ENCODE assay signal across 10 cellular contexts in genomic region chr1:110068646-110069301, GRCh38. TPM values are rescaled to one million over a fixed set of nuclear protein-coding genes. Genes with fewer than 3 reads are reported as not detected.
DNase-seq lines count a peak whose midpoint lies in the region; ATAC-seq lines count a peak whose summit lies in the region.
"Had no signal": no experiment of that assay in that cellular context is flagged by ENCODE, and none has a peak within 500 bp of the region (broad histone marks: within the 10 kb centered on the region; RNA-seq: fewer than 3 reads in every experiment).

No MANE protein-coding gene starts in this region.

- peaks cover 7% of the 10 kb centered on the region for H3K36me3 Mint-ChIP-seq in activated T-helper 17 cell treated with anti-CD3 and anti-CD28 coated beads, Interleukin-2, amount 50 U/mL, for 72 hours (ENCODE audit: low read depth)
- H3K36me3 Mint-ChIP-seq in stimulated activated naive B cell treated with anti-CD40 and anti-IgM and Interleukin-4, amounts not matched to agents 10 μg/mL and 1 μg/mL and 100 μg/mL, for 72 hours = peaks cover 6 to 16% of the 10 kb centered on the region in 2 donors

- intact Hi-C loops in posterior vena cava (cut with DNase I) = no loop called here

- no peak overlapping the region for H3K9ac ChIP-seq in iPS-20b (ENCODE audit: low read depth, low read length)

- H3K4me1 Mint-ChIP-seq in activated T-helper 17 cell treated with anti-CD3 and anti-CD28 coated beads, Interleukin-2, amount 50 U/mL, for 72 hours = peaks cover 6% of the 10 kb centered on the region
- peaks cover 13 to 28% of the 10 kb centered on the region in 2 donors for H3K4me1 Mint-ChIP-seq in stimulated activated naive B cell treated with anti-CD40 and anti-IgM and Interleukin-4, amounts not matched to agents 10 μg/mL and 1 μg/mL and 100 μg/mL, for 72 hours

- no peaks in the 10 kb centered on the region; the same call in 1 of the 2 replicates for H3K4me1 ChIP-seq in iPS-20b (ENCODE audit: insufficient read depth, low read length)

- H3K27ac ChIP-seq in iPS-20b (ENCODE audit: low read length) = no peak overlapping the region
- H3K27ac ChIP-seq: HL-60 had no signal

- H3K36me3 ChIP-seq in iPS-20b (ENCODE audit: insufficient read depth, low read depth, low read length) = no peaks in the 10 kb centered on the region

- H3K4me3 Mint-ChIP-seq in activated T-helper 17 cell treated with anti-CD3 and anti-CD28 coated beads, Interleukin-2, amount 50 U/mL, for 72 hours = peak overlapping the region; percentile 43
- H3K4me3 Mint-ChIP-seq in stimulated activated naive B cell treated with anti-CD40 and anti-IgM and Interleukin-4, amounts not matched to agents 10 μg/mL and 1 μg/mL and 100 μg/mL, for 72 hours = peak overlapping the region; percentile 76 to 82

- peaks cover 35% of the 10 kb centered on the region for H3K27me3 Mint-ChIP-seq in activated T-helper 17 cell treated with anti-CD3 and anti-CD28 coated beads, Interleukin-2, amount 50 U/mL, for 72 hours
- peaks cover 61 to 76% of the 10 kb centered on the region in 2 donors for H3K27me3 Mint-ChIP-seq in stimulated activated naive B cell treated with anti-CD40 and anti-IgM and Interleukin-4, amounts not matched to agents 10 μg/mL and 1 μg/mL and 100 μg/mL, for 72 hours

- H3K9me3 Mint-ChIP-seq in activated T-helper 17 cell treated with anti-CD3 and anti-CD28 coated beads, Interleukin-2, amount 50 U/mL, for 72 hours = no peaks in the 10 kb centered on the region
- H3K9me3 Mint-ChIP-seq in stimulated activated naive B cell treated with anti-CD40 and anti-IgM and Interleukin-4, amounts not matched to agents 10 μg/mL and 1 μg/mL and 100 μg/mL, for 72 hours = no peaks in the 10 kb centered on the region

- H3K9me3 ChIP-seq in iPS-20b (ENCODE audit: insufficient read depth, low read depth, low read length) = no peaks in the 10 kb centered on the region; the same call in 1 of the 2 replicates

- ATAC-seq in activated T-helper 17 cell treated with anti-CD3 and anti-CD28 coated beads, Interleukin-2, amount 50 U/mL, for 72 hours (replicated peaks) = peak; percentile 18
- peak; percentile 45 to 50 for ATAC-seq in stimulated activated naive B cell treated with anti-CD40 and anti-IgM and Interleukin-4, amounts not matched to agents 10 μg/mL and 1 μg/mL and 100 μg/mL, for 72 hours (replicated peaks)
- no peak for ATAC-seq in HG02885 (IDR thresholded peaks at IDR 0.05; ENCODE audit: poor library complexity, unreplicated experiment)

- peak overlapping the region; percentile 54 for H3K4me3 ChIP-seq in iPS-20b (ENCODE audit: low read length)

- peak; percentile 73 for DNase-seq in activated CD8-positive, alpha-beta memory T cell treated with anti-CD3 and anti-CD28 coated beads for 24 hours
- no peak for DNase-seq in activated CD8-positive, alpha-beta memory T cell treated with anti-CD3 and anti-CD28 coated beads, Interleukin-2, amount 50 U/mL, for 4 hours
- no peak for DNase-seq in stimulated activated naive B cell treated with anti-CD40 and anti-IgM and Interleukin-4, amounts not matched to agents 10 μg/mL and 1 μg/mL and 100 μg/mL, for 72 hours
- DNase-seq in posterior vena cava (ENCODE audit: low spot score) (no peak), putamen (ENCODE audit: low spot score) (no peak)

- peaks cover 100% of the 10 kb centered on the region for H3K27me3 ChIP-seq in iPS-20b (ENCODE audit: insufficient read depth, low read length)

- no peak overlapping the region for H3K27ac Mint-ChIP-seq in activated T-helper 17 cell treated with anti-CD3 and anti-CD28 coated beads, Interleukin-2, amount 50 U/mL, for 72 hours
- H3K27ac Mint-ChIP-seq in stimulated activated naive B cell treated with anti-CD40 and anti-IgM and Interleukin-4, amounts not matched to agents 10 μg/mL and 1 μg/mL and 100 μg/mL, for 72 hours = peak overlapping the region; percentile 11

RNA-seq across cellular contexts. Expression of gene ALX3, which starts 1.7 kb away (rescaled TPM):
- total RNA-seq in activated T-helper 17 cell treated with anti-CD3 and anti-CD28 coated beads, Interleukin-2, amount 50 U/mL, for 72 hours = not detected
- not detected for total RNA-seq in posterior vena cava
- total RNA-seq: pulmonary artery endothelial cell had no signal

RNA-seq across cellular contexts. Expression of gene STRIP1, which starts 34.4 kb away (rescaled TPM):
- total RNA-seq in activated T-helper 17 cell treated with anti-CD3 and anti-CD28 coated beads, Interleukin-2, amount 50 U/mL, for 72 hours = 10 to 100 TPM; 21.4 to 31.1 TPM
- 10 to 100 TPM; 27.2 to 29.8 TPM for total RNA-seq in posterior vena cava

RNA-seq across cellular contexts. Expression of gene UBL4B, which starts 43.5 kb away (rescaled TPM):
- total RNA-seq in activated T-helper 17 cell treated with anti-CD3 and anti-CD28 coated beads, Interleukin-2, amount 50 U/mL, for 72 hours = not detected
- under 1 TPM in 1 of 2 donors, not detected in 1; 0.19 TPM for total RNA-seq in posterior vena cava
- total RNA-seq: pulmonary artery endothelial cell had no signal
